Comparison of ENCODE assay signal across 1 cellular context in genomic region chr5:143636951-143637528, GRCh38.
TF ChIP-seq lines count a peak whose summit lies in the region.

No MANE protein-coding gene starts in this region.

TF ChIP-seq in HepG2, 621 proteins besides CTCF, POLR2A, EP300 and RAD21 (continued from another document and continues in another):
- peak; percentile 91 for TF ChIP-seq ARID5B (CRISPR knock-in tag; IDR thresholded peaks at IDR 0.05)
- no peak for TF ChIP-seq ZNF281 (CRISPR knock-in tag; IDR thresholded peaks at IDR 0.05; ENCODE audit: borderline replicate concordance)
- TF ChIP-seq ZNF274 (CRISPR knock-in tag; IDR thresholded peaks at IDR 0.05) = no peak
- TF ChIP-seq ZNF709 (CRISPR knock-in tag; IDR thresholded peaks at IDR 0.05) = no peak
- no peak for TF ChIP-seq ZNF564 (CRISPR knock-in tag; IDR thresholded peaks at IDR 0.05)
- no peak for TF ChIP-seq ZNF576 (CRISPR knock-in tag; IDR thresholded peaks at IDR 0.05)
- no peak for TF ChIP-seq CREB1 (IDR thresholded peaks at IDR 0.05)
- peak; percentile 38; the same call in 1 of the 2 replicates for TF ChIP-seq CREB1 (CRISPR knock-in tag; IDR thresholded peaks at IDR 0.05)
- no peak for TF ChIP-seq ZNF329 (CRISPR knock-in tag; IDR thresholded peaks at IDR 0.05; ENCODE audit: low read depth)
- peak in 1 of 2 experiments; percentile 28; a peak in 1 of 4 replicates for TF ChIP-seq MAFK (conservative IDR thresholded peaks at IDR 0.05 in 1 of 2, IDR thresholded peaks at IDR 0.05 in 1 of 2; ENCODE audit: low read length in 2 of 2)
- no peak for TF ChIP-seq ZMYM2 (CRISPR knock-in tag; IDR thresholded peaks at IDR 0.05)
- TF ChIP-seq ATM (IDR thresholded peaks at IDR 0.05; ENCODE audit: borderline replicate concordance) = no peak
- 0 out of 2 replicates have a peak, but pooled peaks have one; percentile 26 for TF ChIP-seq FOXK1 (CRISPR knock-in tag; IDR thresholded peaks at IDR 0.05; ENCODE audit: borderline replicate concordance, low read depth)
- peak; percentile 84 for TF ChIP-seq PAXIP1 (CRISPR knock-in tag; conservative IDR thresholded peaks at IDR 0.05)
- TF ChIP-seq ZFP41 (CRISPR knock-in tag; IDR thresholded peaks at IDR 0.05; ENCODE audit: borderline replicate concordance) = no peak
- no peak for TF ChIP-seq ZNF572 (CRISPR knock-in tag; IDR thresholded peaks at IDR 0.05)
- no peak for TF ChIP-seq PAX8 (CRISPR knock-in tag; IDR thresholded peaks at IDR 0.05; ENCODE audit: borderline replicate concordance)
- 0 out of 2 replicates have a peak, but pooled peaks have one; percentile 23 for TF ChIP-seq IKZF5 (CRISPR knock-in tag; IDR thresholded peaks at IDR 0.05)
- no peak for TF ChIP-seq CAMTA2 (CRISPR knock-in tag; IDR thresholded peaks at IDR 0.05; ENCODE audit: borderline replicate concordance)
- TF ChIP-seq TMF1 (CRISPR knock-in tag; IDR thresholded peaks at IDR 0.05; ENCODE audit: low read depth) = no peak
- no peak for TF ChIP-seq PHF8 (CRISPR knock-in tag; IDR thresholded peaks at IDR 0.05)
- TF ChIP-seq ZNF451 (CRISPR knock-in tag; IDR thresholded peaks at IDR 0.05) = no peak
- TF ChIP-seq MED1 (CRISPR knock-in tag; IDR thresholded peaks at IDR 0.05) = peak; percentile 32; the same call in 1 of the 2 replicates
- TF ChIP-seq KLF15 (CRISPR knock-in tag; IDR thresholded peaks at IDR 0.05; ENCODE audit: borderline replicate concordance) = no peak
- TF ChIP-seq TCF7 (IDR thresholded peaks at IDR 0.05; ENCODE audit: low read depth) = peak; percentile 59
- no peak for TF ChIP-seq ZNF333 (CRISPR knock-in tag; IDR thresholded peaks at IDR 0.05; ENCODE audit: borderline replicate concordance)
- peak; percentile 40; the same call in 1 of the 2 replicates for TF ChIP-seq FOXJ3 (CRISPR knock-in tag; IDR thresholded peaks at IDR 0.05; ENCODE audit: borderline replicate concordance)
- TF ChIP-seq ZNF614 (CRISPR knock-in tag; IDR thresholded peaks at IDR 0.05; ENCODE audit: borderline replicate concordance) = peak; percentile 21; the same call in 1 of the 2 replicates
- TF ChIP-seq MAX (IDR thresholded peaks at IDR 0.05) = no peak
- TF ChIP-seq SOX6 (IDR thresholded peaks at IDR 0.05) = no peak
- TF ChIP-seq SOX6 (CRISPR knock-in tag; IDR thresholded peaks at IDR 0.05) = peak; percentile 50; the same call in 1 of the 2 replicates
- no peak for TF ChIP-seq THAP9 (CRISPR knock-in tag; IDR thresholded peaks at IDR 0.05; ENCODE audit: borderline replicate concordance)
- TF ChIP-seq ZSCAN5A (CRISPR knock-in tag; IDR thresholded peaks at IDR 0.05; ENCODE audit: borderline replicate concordance) = no peak
- no peak for TF ChIP-seq ZNF816 (CRISPR knock-in tag; IDR thresholded peaks at IDR 0.05; ENCODE audit: borderline replicate concordance)
- peak; percentile 77 for TF ChIP-seq NCOA2 (CRISPR knock-in tag; IDR thresholded peaks at IDR 0.05)
- no peak for TF ChIP-seq MBNL3 (CRISPR knock-in tag; conservative IDR thresholded peaks at IDR 0.05)
- no peak for TF ChIP-seq USF2 (IDR thresholded peaks at IDR 0.05; ENCODE audit: low read depth, low read length)
- no peak for TF ChIP-seq USF2 (CRISPR knock-in tag; IDR thresholded peaks at IDR 0.05; ENCODE audit: borderline replicate concordance)
- no peak for TF ChIP-seq ZNF260 (CRISPR knock-in tag; IDR thresholded peaks at IDR 0.05; ENCODE audit: borderline replicate concordance, low read depth)
- no peak for TF ChIP-seq ZNF670 (CRISPR knock-in tag; IDR thresholded peaks at IDR 0.05; ENCODE audit: borderline replicate concordance)
- peak; percentile 75 for TF ChIP-seq FOSL2 (CRISPR knock-in tag; IDR thresholded peaks at IDR 0.05)
- no peak for TF ChIP-seq ZFX (CRISPR knock-in tag; IDR thresholded peaks at IDR 0.05; ENCODE audit: low read depth)
- TF ChIP-seq ZNF496 (CRISPR knock-in tag; IDR thresholded peaks at IDR 0.05; ENCODE audit: insufficient replicate concordance) = no peak
- no peak for TF ChIP-seq ZFYVE20 (CRISPR knock-in tag; IDR thresholded peaks at IDR 0.05; ENCODE audit: borderline replicate concordance, low read depth)
- peak; percentile 51; the same call in 1 of the 2 replicates for TF ChIP-seq NCOR1 (IDR thresholded peaks at IDR 0.05; ENCODE audit: borderline replicate concordance, low read length)
